8 cellular contexts compared by ENCODE assay signal in genomic region chr18:23825978-23826405, GRCh38.
DNase-seq lines count a peak whose midpoint lies in the region; ATAC-seq and TF ChIP-seq lines count a peak whose summit lies in the region.

No MANE protein-coding gene starts in this region.

- peak overlapping the region; percentile 64 for H3K4me2 ChIP-seq in GM23248 (ENCODE audit: unreplicated experiment)

- H3K4me3 ChIP-seq in GM23248 (peak overlapping the region; percentile 21; the same call in 1 of the 2 replicates), retinal pigment epithelial cell (ENCODE audit: low read length) (no peak overlapping the region)

- H3F3A ChIP-seq in GM23248 (ENCODE audit: insufficient read depth): peaks cover 43% of the 10 kb centered on the region

- no peaks in the 10 kb centered on the region for H3K9me3 ChIP-seq in GM23248 (ENCODE audit: low read depth)

- peak overlapping the region; percentile 15; the same call in 1 of the 2 replicates for H2AFZ ChIP-seq in GM23248

- H3K79me2 ChIP-seq in GM23248 (ENCODE audit: insufficient read depth): no peaks in the 10 kb centered on the region

- H3K27me3 ChIP-seq in GM23248 (replicated peaks; ENCODE audit: insufficient read depth): no peaks in the 10 kb centered on the region

- DNase-seq in GM23248 (peak; percentile 95), T-cell (no peak), foreskin melanocyte (peak; percentile 73), retinal pigment epithelial cell (ENCODE audit: low read depth) (peak; percentile 72)
- DNase-seq in activated naive CD4-positive, alpha-beta T cell (lab: John Stamatoyannopoulos, UW): no peak

- CTCF ChIA-PET in T-cell (lab: Charles Lee): interaction anchor here (0.6 to 1.3 kb wide), 3 partner anchors 92 to 292 kb away, joined by 3 to 4 read pairs (median 3); no protein-coding TSS in a partner anchor

- H4K20me1 ChIP-seq in GM23248 (ENCODE audit: insufficient read depth): no peaks in the 10 kb centered on the region

- no peaks in the 10 kb centered on the region for H3K36me3 ChIP-seq in GM23248 (ENCODE audit: low read depth)

- H3K4me3 Mint-ChIP-seq in T-cell: no peak overlapping the region

- H3K27me3 Mint-ChIP-seq in T-cell: peaks cover 0 to 3% of the 10 kb centered on the region in 2 donors

- in situ Hi-C loops in GM23248 (cut with MboI): loop anchor here (10.0 kb wide), 1 partner anchor 279 kb away; no protein-coding TSS in a partner anchor

- ATAC-seq in T-cell (replicated peaks in 1 of 4) (no peak), GM21723 (IDR thresholded peaks at IDR 0.05; ENCODE audit: unreplicated experiment) (no peak), GM21529 (IDR thresholded peaks at IDR 0.05; ENCODE audit: unreplicated experiment) (no peak), HG03280 (IDR thresholded peaks at IDR 0.05; ENCODE audit: unreplicated experiment) (no peak)

- no peaks in the 10 kb centered on the region for H3K36me3 Mint-ChIP-seq in T-cell

- WGBS in GM23248 (ENCODE audit: low coverage in 1 of 2, low lambda C conversion rate in 2 of 2, missing lambda C conversion rate in 2 of 2), 2 experiments: 0% methylated on average over 6 of the region's 6 CpGs

- POLR2A ChIA-PET in T-cell (lab: Charles Lee): no interaction called here

- H3K27ac ChIP-seq in GM23248: peak overlapping the region; percentile 75

- H3K9ac ChIP-seq in GM23248: peak overlapping the region; percentile 56

- no peaks in the 10 kb centered on the region for H3K9me2 ChIP-seq in GM23248 (ENCODE audit: insufficient read depth)

- TF ChIP-seq CTCF in retinal pigment epithelial cell (conservative IDR thresholded peaks at IDR 0.05; ENCODE audit: low read depth, low read length): no peak

- H3K27ac Mint-ChIP-seq in T-cell: peak overlapping the region; percentile 18 to 29

- H3K4me1 ChIP-seq in GM23248 (ENCODE audit: insufficient read depth): peaks cover 39% of the 10 kb centered on the region

- H3K4me1 Mint-ChIP-seq in T-cell: peaks cover 20 to 35% (median 34%) of the 10 kb centered on the region in 3 donors

- no peaks in the 10 kb centered on the region for H3K9me3 Mint-ChIP-seq in T-cell

Comparison
In these comparisons a context has a peak if more than half of its experiments do, and no peak if none do; other contexts are left out.
1. DNase-seq: peak in GM23248 (single experiment), foreskin melanocyte (single experiment) and retinal pigment epithelial cell (single experiment); none in T-cell (0 of 34) and activated naive CD4-positive, alpha-beta T cell (0 of 4).